Comparison of ENCODE assay signal across 19 cellular contexts in genomic region chr20:57412347-57413029, GRCh38. TPM values are rescaled to one million over a fixed set of nuclear protein-coding genes. Genes with fewer than 3 reads are reported as not detected.
DNase-seq lines count a peak whose midpoint lies in the region; ATAC-seq and TF ChIP-seq lines count a peak whose summit lies in the region.
"Had no signal": no experiment of that assay in that cellular context is flagged by ENCODE, and none has a peak within 500 bp of the region (broad histone marks: within the 10 kb centered on the region; RNA-seq: fewer than 3 reads in every experiment).

No MANE protein-coding gene starts in this region.

- H3K27me3 ChIP-seq in esophagus muscularis mucosa: no peaks in the 10 kb centered on the region

- TF ChIP-seq CTCF in esophagus muscularis mucosa (IDR thresholded peaks at IDR 0.05): no peak

- peaks cover 17 to 35% (median 24%) of the 10 kb centered on the region in 3 donors for H3K4me1 Mint-ChIP-seq in T-cell
- H3K4me1 Mint-ChIP-seq in stimulated activated naive B cell treated with anti-CD40 and anti-IgM and Interleukin-4, amounts not matched to agents 10 μg/mL and 1 μg/mL and 100 μg/mL, for 72 hours: peaks cover 31 to 64% of the 10 kb centered on the region in 2 donors

- no peak overlapping the region for H3K4me3 ChIP-seq in esophagus muscularis mucosa
- H3K4me3 ChIP-seq: lower lobe of right lung had no signal

- no peaks in the 10 kb centered on the region for H3K27me3 Mint-ChIP-seq in T-cell
- no peaks in the 10 kb centered on the region for H3K27me3 Mint-ChIP-seq in stimulated activated naive B cell treated with anti-CD40 and anti-IgM and Interleukin-4, amounts not matched to agents 10 μg/mL and 1 μg/mL and 100 μg/mL, for 72 hours
- H3K27me3 Mint-ChIP-seq: naive thymus-derived CD8-positive, alpha-beta T cell had no signal

- H3K36me3 Mint-ChIP-seq in activated naive CD4-positive, alpha-beta T cell treated with anti-CD3 and anti-CD28 coated beads, Interleukin-2, amount 50 U/mL, for 72 hours: peaks cover 0 to 7% of the 10 kb centered on the region in 2 donors
- peaks cover 17% of the 10 kb centered on the region for H3K36me3 Mint-ChIP-seq in T-cell
- H3K36me3 Mint-ChIP-seq in stimulated activated naive B cell treated with anti-CD40 and anti-IgM and Interleukin-4, amounts not matched to agents 10 μg/mL and 1 μg/mL and 100 μg/mL, for 72 hours: peaks cover 22 to 30% of the 10 kb centered on the region in 2 donors

- peaks cover 10 to 26% (median 26%) of the 10 kb centered on the region in 4 donors for H3K36me3 ChIP-seq in esophagus muscularis mucosa

- H3K9me3 ChIP-seq in esophagus muscularis mucosa: no peaks in the 10 kb centered on the region
- H3K9me3 ChIP-seq: lower lobe of right lung had no signal

- POLR2A ChIA-PET in T-cell (lab: Charles Lee): interaction anchor here (0.9 to 1.5 kb wide), 4 partner anchors 8 to 15 kb away, joined by 3 to 6 read pairs (median 4); no protein-coding TSS in a partner anchor

- 95% methylated on average over 4 of the region's 8 CpGs for WGBS in esophagus muscularis mucosa

- TF ChIP-seq EP300 in esophagus muscularis mucosa (IDR thresholded peaks at IDR 0.05): no peak

- H3K4me1 ChIP-seq in esophagus muscularis mucosa: peaks cover 17 to 62% (median 59%) of the 10 kb centered on the region in 4 donors
- H3K4me1 ChIP-seq: lower lobe of right lung had no signal

- CTCF ChIA-PET in T-cell (lab: Charles Lee): interaction anchor here in 1 of 2 donors (1.0 kb wide), 1 partner anchor 13 kb away, joined by 4 read pairs; no protein-coding TSS in a partner anchor

- H3K4me3 Mint-ChIP-seq in T-cell: peak overlapping the region in 1 of 3 donors; percentile 49
- H3K4me3 Mint-ChIP-seq in stimulated activated naive B cell treated with anti-CD40 and anti-IgM and Interleukin-4, amounts not matched to agents 10 μg/mL and 1 μg/mL and 100 μg/mL, for 72 hours: no peak overlapping the region
- H3K4me3 Mint-ChIP-seq: T-helper 1 cell treated with Interleukin-12 subunit alpha and Interleukin-12 subunit beta and Interleukin-4 antibody, amounts not matched to agents 30 μg/mL and 1 μg/mL, for 36 hours had no signal

- intact Hi-C loops in esophagus muscularis mucosa (cut with DNase I): no loop called here

- H3K9me3 Mint-ChIP-seq in activated naive CD4-positive, alpha-beta T cell treated with anti-CD3 and anti-CD28 coated beads, Interleukin-2, amount 50 U/mL, for 72 hours: no peaks in the 10 kb centered on the region
- no peaks in the 10 kb centered on the region for H3K9me3 Mint-ChIP-seq in T-cell
- H3K9me3 Mint-ChIP-seq in stimulated activated naive B cell treated with anti-CD40 and anti-IgM and Interleukin-4, amounts not matched to agents 10 μg/mL and 1 μg/mL and 100 μg/mL, for 72 hours: no peaks in the 10 kb centered on the region
- H3K9me3 Mint-ChIP-seq: naive thymus-derived CD8-positive, alpha-beta T cell; T-helper 1 cell treated with Interleukin-12 subunit alpha and Interleukin-12 subunit beta and Interleukin-4 antibody, amounts not matched to agents 30 μg/mL and 1 μg/mL, for 36 hours had no signal

- DNase-seq in activated naive CD4-positive, alpha-beta T cell treated with anti-CD3 and anti-CD28 coated beads, Interleukin-2, amount 50 U/mL, for 72 hours (ENCODE audit: low spot score in 2 of 2): no peak
- no peak for DNase-seq in activated naive CD4-positive, alpha-beta T cell treated with anti-CD3 and anti-CD28 coated beads, Interleukin-2, amount 50 U/mL, for 16 hours
- no peak for DNase-seq in T-cell
- no peak for DNase-seq in esophagus muscularis mucosa (ENCODE audit: extremely low spot score)
- DNase-seq in stimulated activated naive B cell treated with anti-CD40 and anti-IgM and Interleukin-4, amounts not matched to agents 10 μg/mL and 1 μg/mL and 100 μg/mL, for 72 hours: no peak
- no peak for DNase-seq in putamen (ENCODE audit: low spot score)
- DNase-seq in OCI-M2 (lab: John Stamatoyannopoulos, UW; ENCODE audit: unreplicated experiment): no peak
- DNase-seq: activated CD4-positive, CD25-positive, alpha-beta regulatory T cell treated with anti-CD3 and anti-CD28 coated beads, Interleukin-2, amount 50 U/mL, for 72 hours; amniotic stem cell; caudate nucleus; head of caudate nucleus; lower lobe of right lung; NCI-H1930; NCI-H446; retina; SHP77 had no signal

- ATAC-seq in activated naive CD4-positive, alpha-beta T cell treated with anti-CD3 and anti-CD28 coated beads, Interleukin-2, amount 50 U/mL, for 72 hours: peak; percentile 23 to 86
- ATAC-seq in T-cell (replicated peaks in 1 of 4) (peak in 3 of 4 experiments; percentile 15 to 24 (median 22)), HG02973 (IDR thresholded peaks at IDR 0.05; ENCODE audit: unreplicated experiment) (no peak)
- ATAC-seq in stimulated activated naive B cell treated with anti-CD40 and anti-IgM and Interleukin-4, amounts not matched to agents 10 μg/mL and 1 μg/mL and 100 μg/mL, for 72 hours (replicated peaks): no peak
- ATAC-seq: lower lobe of right lung had no signal

- H3K27ac Mint-ChIP-seq in activated naive CD4-positive, alpha-beta T cell treated with anti-CD3 and anti-CD28 coated beads, Interleukin-2, amount 50 U/mL, for 72 hours: peak overlapping the region in 1 of 2 donors; percentile 38
- H3K27ac Mint-ChIP-seq in T-cell: peak overlapping the region; percentile 4 to 39
- H3K27ac Mint-ChIP-seq in stimulated activated naive B cell treated with anti-CD40 and anti-IgM and Interleukin-4, amounts not matched to agents 10 μg/mL and 1 μg/mL and 100 μg/mL, for 72 hours: peak overlapping the region; percentile 71
- H3K27ac Mint-ChIP-seq: T-helper 1 cell treated with Interleukin-12 subunit alpha and Interleukin-12 subunit beta and Interleukin-4 antibody, amounts not matched to agents 30 μg/mL and 1 μg/mL, for 36 hours had no signal

- no peak for TF ChIP-seq POLR2A in esophagus muscularis mucosa (IDR thresholded peaks at IDR 0.05; ENCODE audit: low read depth)

- H3K27ac ChIP-seq in esophagus muscularis mucosa (replicated peaks in 1 of 4): peak overlapping the region; percentile 20 to 93 (median 54)
- H3K27ac ChIP-seq: lower lobe of right lung had no signal

RNA-seq across cellular contexts. Expression of gene RBM38, which starts 21.3 kb away (rescaled TPM):
- total RNA-seq in activated naive CD4-positive, alpha-beta T cell treated with anti-CD3 and anti-CD28 coated beads, Interleukin-2, amount 50 U/mL, for 72 hours: 10 to 100 TPM; 43.4 to 97.5 TPM
- 100 to 1,000 TPM; 111 to 271 (median 124) TPM for total RNA-seq in T-cell
- total RNA-seq in esophagus muscularis mucosa: 100 to 1,000 TPM in 2 of 4 donors, 10 to 100 TPM in 2; 67.6 to 203 (median 139) TPM

Comparison
In these comparisons a context has a peak if more than half of its experiments do, and no peak if none do; other contexts are left out.
1. ATAC-seq: peak in activated naive CD4-positive, alpha-beta T cell treated with anti-CD3 and anti-CD28 coated beads, Interleukin-2, amount 50 U/mL, for 72 hours (2 of 2) and T-cell (3 of 4); none in stimulated activated naive B cell treated with anti-CD40 and anti-IgM and Interleukin-4, amounts not matched to agents 10 μg/mL and 1 μg/mL and 100 μg/mL, for 72 hours (0 of 2) and HG02973 (single experiment).